Comparison of ENCODE assay signal across 9 cellular contexts in genomic region chr16:56603589-56603988, GRCh38. TPM values are rescaled to one million over a fixed set of nuclear protein-coding genes. Genes with fewer than 3 reads are reported as not detected.
DNase-seq lines count a peak whose midpoint lies in the region; ATAC-seq, FAIRE-seq and TF ChIP-seq lines count a peak whose summit lies in the region.
"Had no signal": no experiment of that assay in that cellular context is flagged by ENCODE, and none has a peak within 500 bp of the region (broad histone marks: within the 10 kb centered on the region; RNA-seq: fewer than 3 reads in every experiment).

No MANE protein-coding gene starts in this region.

- peak; percentile 49 for TF ChIP-seq CTCF in astrocyte of the spinal cord (IDR thresholded peaks at IDR 0.05; ENCODE audit: low read depth, low read length)

- peak; percentile 48 for ATAC-seq in left colon

- intact Hi-C loops in left colon (cut with DNase I, micrococcal nuclease), result loop anchor here in 1 of 2 donors (5.0 kb wide), 1 partner anchor 86 kb away; no protein-coding TSS in a partner anchor

- in situ Hi-C loops in astrocyte of the spinal cord (cut with HindIII; ENCODE audit: low sequenced_read_pairs), result no loop called here

- FAIRE-seq in GM19239 (lab: Jason Lieb, UNC), result no peak

- DNase-seq in NCI-H2196 (lab: John Stamatoyannopoulos, UW; ENCODE audit: unreplicated experiment) (peak; percentile 35), NCI-H2196 treated with DMSO at 0.1 percent for 48 hours (lab: John Stamatoyannopoulos, UW; ENCODE audit: unreplicated experiment) (no peak), LHCN-M2 (ENCODE audit: low read depth) (peak; percentile 41), astrocyte of the spinal cord (ENCODE audit: low read depth, low spot score) (no peak), left colon (peak; percentile 45 to 48), DMS79 (lab: John Stamatoyannopoulos, UW) (no peak), GM19239 (ENCODE audit: insufficient read length, low spot score) (no peak)
- no peak for DNase-seq in stimulated activated naive CD4-positive, alpha-beta T cell treated with Interleukin-2 at 50 U/mL for 16 hours (lab: John Stamatoyannopoulos, UW)

- H3K4me3 ChIP-seq in astrocyte of the spinal cord (ENCODE audit: low read depth, low read length), result no peak overlapping the region

RNA-seq across cellular contexts. Expression of gene MT2A, which starts 4.8 kb away (rescaled TPM):
- total RNA-seq in LHCN-M2 (2014; rRNA removed) (632 and 1,404 TPM in 2 replicates), left colon (100 to 1,000 TPM in 1 of 2 donors, 10 to 100 TPM in 1; 78.4 to 287 TPM)
- polyA plus RNA-seq in LHCN-M2 (2012), result 4,702 TPM

RNA-seq across cellular contexts. Expression of gene MT3, which starts 14.3 kb away (rescaled TPM):
- total RNA-seq in LHCN-M2 (2014; rRNA removed), result not detected in 2 replicates
- polyA plus RNA-seq in LHCN-M2 (2012), result 3.0 TPM
- total RNA-seq in left colon, result 1 to 10 TPM; 1.5 to 1.8 TPM
- total RNA-seq: CD4-positive, CD25-positive, alpha-beta regulatory T cell had no signal

RNA-seq across cellular contexts. Expression of gene MT1E, which starts 22.0 kb away (rescaled TPM):
- 712 and 733 TPM in 2 replicates for total RNA-seq in LHCN-M2 (2014; rRNA removed)
- polyA plus RNA-seq in LHCN-M2 (2012), result 787 TPM
- 100 to 1,000 TPM in 1 of 2 donors, 10 to 100 TPM in 1; 64.7 to 240 TPM for total RNA-seq in left colon

RNA-seq across cellular contexts. Expression of gene MT1M, which starts 28.9 kb away (rescaled TPM):
- total RNA-seq in LHCN-M2 (2014; rRNA removed), result 2.2 and 4.2 TPM in 2 replicates
- 8.0 TPM for polyA plus RNA-seq in LHCN-M2 (2012)
- 10 to 100 TPM in 1 of 2 donors, 1 to 10 TPM in 1; 5.1 to 60.6 TPM for total RNA-seq in left colon
- total RNA-seq: CD4-positive, CD25-positive, alpha-beta regulatory T cell had no signal
- polyA plus RNA-seq: CD4-positive, CD25-positive, alpha-beta regulatory T cell had no signal

RNA-seq across cellular contexts. Expression of gene MT1A, which starts 34.9 kb away (rescaled TPM):
- total RNA-seq in LHCN-M2 (2014; rRNA removed), result 2.4 and 4.2 TPM in 2 replicates
- 0.70 TPM for polyA plus RNA-seq in LHCN-M2 (2012)
- total RNA-seq in left colon, result 1 to 10 TPM; 4.7 to 5.1 TPM
- total RNA-seq: CD4-positive, CD25-positive, alpha-beta regulatory T cell had no signal
- polyA plus RNA-seq: CD4-positive, CD25-positive, alpha-beta regulatory T cell had no signal

Comparison
In these comparisons a context has a peak if more than half of its experiments do, and no peak if none do; other contexts are left out.
1. DNase-seq: peak in NCI-H2196 (single experiment), LHCN-M2 (single experiment) and left colon (2 of 2); none in NCI-H2196 treated with DMSO at 0.1 percent for 48 hours (single experiment), astrocyte of the spinal cord (single experiment), DMS79 (single experiment), GM19239 (single experiment) and stimulated activated naive CD4-positive, alpha-beta T cell treated with Interleukin-2 at 50 U/mL for 16 hours (single experiment).